Comparison of ENCODE assay signal across 1 cellular context in genomic region chr7:130486114-130486962, GRCh38.
TF ChIP-seq lines count a peak whose summit lies in the region.

No MANE protein-coding gene starts in this region.

TF ChIP-seq in K562, 482 proteins besides CTCF, POLR2A, EP300 and RAD21 (continued from another document and continues in another):
- 0 out of 2 replicates have a peak, but pooled peaks have one; percentile 28 for TF ChIP-seq CHAMP1 (IDR thresholded peaks at IDR 0.05)
- TF ChIP-seq MBD1 (CRISPR knock-in tag; IDR thresholded peaks at IDR 0.05): peak; percentile 84; the same call in 1 of the 2 replicates
- TF ChIP-seq MYC (IDR thresholded peaks at IDR 0.05; ENCODE audit: low read depth, low read length): peak; percentile 53
- no peak for TF ChIP-seq MYC (CRISPR knock-in tag; IDR thresholded peaks at IDR 0.05; ENCODE audit: borderline replicate concordance, low read depth)
- no peak for TF ChIP-seq RB1 (IDR thresholded peaks at IDR 0.05; ENCODE audit: low read depth)
- TF ChIP-seq CC2D1A (IDR thresholded peaks at IDR 0.05): 0 out of 2 replicates have a peak, but pooled peaks have one; percentile 23
- peak; percentile 60 to 91 for TF ChIP-seq E2F6 (IDR thresholded peaks at IDR 0.05; ENCODE audit: borderline replicate concordance in 1 of 2, extremely low read depth in 1 of 2, insufficient read depth in 1 of 2, insufficient read length in 1 of 2, low read depth in 1 of 2, low read length in 1 of 2, poor library complexity in 1 of 2, severe bottlenecking in 1 of 2)
- no peak for TF ChIP-seq ID3 (CRISPR knock-in tag; IDR thresholded peaks at IDR 0.05)
- TF ChIP-seq ID3 (tag; IDR thresholded peaks at IDR 0.05): 0 out of 2 replicates have a peak, but pooled peaks have one; percentile 30
- TF ChIP-seq GTF3C2 (IDR thresholded peaks at IDR 0.05; ENCODE audit: borderline replicate concordance, extremely low read depth, insufficient read length): no peak
- no peak for TF ChIP-seq TRIM25 (IDR thresholded peaks at IDR 0.05; ENCODE audit: borderline replicate concordance)
- TF ChIP-seq ZNF511 (CRISPR knock-in tag; IDR thresholded peaks at IDR 0.05): peak; percentile 62; the same call in 1 of the 2 replicates
- peak; percentile 23; the same call in 1 of the 2 replicates for TF ChIP-seq NR2C2 (CRISPR knock-in tag; IDR thresholded peaks at IDR 0.05)
- no peak for TF ChIP-seq NR2C2 (tag; IDR thresholded peaks at IDR 0.05)
- peak; percentile 48; the same call in 1 of the 2 replicates for TF ChIP-seq E2F4 (CRISPR knock-in tag; IDR thresholded peaks at IDR 0.05; ENCODE audit: low read depth)
- peak; percentile 46; the same call in 1 of the 2 replicates for TF ChIP-seq USF1 (CRISPR knock-in tag; IDR thresholded peaks at IDR 0.05)
- peak; percentile 90 for TF ChIP-seq MGA (IDR thresholded peaks at IDR 0.05)
- peak; percentile 92 for TF ChIP-seq L3MBTL2 (IDR thresholded peaks at IDR 0.05)
- no peak for TF ChIP-seq RBBP5 (IDR thresholded peaks at IDR 0.05; ENCODE audit: borderline replicate concordance, insufficient read depth, low read length, poor library complexity, severe bottlenecking)
- TF ChIP-seq ZBTB33 (CRISPR knock-in tag; IDR thresholded peaks at IDR 0.05): peak; percentile 93
